ENCODE assay signal across 26 cellular contexts in the genomic region with DNA sequence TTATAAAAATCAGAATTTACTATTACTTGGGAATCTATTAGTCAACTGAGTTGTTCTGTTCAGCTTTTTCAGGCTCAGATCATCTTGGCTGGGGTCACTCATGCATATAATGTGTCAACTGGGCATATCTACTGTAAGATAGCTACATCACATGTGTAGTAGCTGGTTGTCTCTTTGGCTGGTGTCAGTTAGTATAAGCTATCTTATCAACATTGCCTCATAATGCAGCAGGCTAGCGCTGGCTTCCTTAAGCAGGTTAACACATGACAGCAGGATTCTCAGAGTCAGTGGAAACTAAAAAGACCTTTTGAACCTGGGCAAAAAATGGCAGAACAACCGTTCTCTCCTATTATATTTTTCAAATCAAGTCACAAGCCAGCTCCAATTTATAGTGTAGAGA.
"Had no signal": no experiment of that assay in that cellular context is flagged by ENCODE, and none has a peak within 500 bp of the region (broad histone marks: within the 10 kb centered on the region; RNA-seq: fewer than 3 reads in every experiment).

No MANE protein-coding gene starts in this region.

- DNase-seq: activated CD4-positive, alpha-beta memory T cell treated with anti-CD3 and anti-CD28 coated beads, Interleukin-2, amount 10 ng/mL, durations not matched to agents 7 days and 5 days; activated CD4-positive, alpha-beta T cell treated with anti-CD3 and anti-CD28 coated beads for 1 hour; activated CD4-positive, alpha-beta T cell treated with anti-CD3 and anti-CD28 coated beads for 4 hours; activated CD4-positive, alpha-beta T cell treated with anti-CD3 and anti-CD28 coated beads, Interleukin-2, amount 10 ng/mL, durations not matched to agents 7 days and 5 days; activated CD4-positive, alpha-beta T cell treated with anti-CD3 and anti-CD28 coated beads, Interleukin-2, amount 50 U/mL, for 4 hours; activated CD8-positive, alpha-beta memory T cell treated with anti-CD3 and anti-CD28 coated beads, Interleukin-2, amount 50 U/mL, for 48 hours; activated gamma-delta T cell; activated naive CD4-positive, alpha-beta T cell treated with anti-CD3 and anti-CD28 coated beads, Interleukin-2, amount 50 U/mL, for 16 hours; activated naive CD4-positive, alpha-beta T cell treated with Interleukin-2 at 50 U/mL for 16 hours; activated T-cell treated with anti-CD3 and anti-CD28 coated beads for 4 hours; activated T-cell treated with anti-CD3 and anti-CD28 coated beads, Interleukin-2, amount 50 U/mL, for 24 hours; activated T-cell treated with anti-CD3 and anti-CD28 coated beads, Interleukin-2, amount 50 U/mL, for 72 hours; amygdala; aorta; body of pancreas; caudate nucleus; cortex of kidney; dermis blood vessel endothelial cell; effector CD4-positive, alpha-beta T cell; effector memory CD8-positive, alpha-beta T cell; erythroblast; foreskin keratinocyte; gastrocnemius medialis; glutamatergic neuron; heart left ventricle; T-helper 2 cell had no signal
